1 cellular context compared by ENCODE assay signal in genomic region chr11:46895821-46896220, GRCh38.
TF ChIP-seq lines count a peak whose summit lies in the region.

No MANE protein-coding gene starts in this region.

TF ChIP-seq in HepG2, 621 proteins besides CTCF, POLR2A, EP300 and RAD21:
- TF ChIP-seq, protein P1, sequence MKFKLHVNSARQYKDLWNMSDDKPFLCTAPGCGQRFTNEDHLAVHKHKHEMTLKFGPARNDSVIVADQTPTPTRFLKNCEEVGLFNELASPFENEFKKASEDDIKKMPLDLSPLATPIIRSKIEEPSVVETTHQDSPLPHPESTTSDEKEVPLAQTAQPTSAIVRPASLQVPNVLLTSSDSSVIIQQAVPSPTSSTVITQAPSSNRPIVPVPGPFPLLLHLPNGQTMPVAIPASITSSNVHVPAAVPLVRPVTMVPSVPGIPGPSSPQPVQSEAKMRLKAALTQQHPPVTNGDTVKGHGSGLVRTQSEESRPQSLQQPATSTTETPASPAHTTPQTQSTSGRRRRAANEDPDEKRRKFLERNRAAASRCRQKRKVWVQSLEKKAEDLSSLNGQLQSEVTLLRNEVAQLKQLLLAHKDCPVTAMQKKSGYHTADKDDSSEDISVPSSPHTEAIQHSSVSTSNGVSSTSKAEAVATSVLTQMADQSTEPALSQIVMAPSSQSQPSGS (CRISPR knock-in tag; IDR thresholded peaks at IDR 0.05), result no peak
- no peak for TF ChIP-seq IKZF5 (CRISPR knock-in tag; IDR thresholded peaks at IDR 0.05)
- peak; percentile 14 for TF ChIP-seq AGO2 (optimal IDR thresholded peaks at IDR 0.05; ENCODE audit: low read depth, low read length)
- TF ChIP-seq MXI1 (IDR thresholded peaks at IDR 0.05; ENCODE audit: borderline replicate concordance, low read depth, low read length), result no peak
- TF ChIP-seq ZNF333 (CRISPR knock-in tag; IDR thresholded peaks at IDR 0.05; ENCODE audit: borderline replicate concordance), result no peak
- TF ChIP-seq ZNF367 (CRISPR knock-in tag; IDR thresholded peaks at IDR 0.05; ENCODE audit: borderline replicate concordance), result no peak
- TF ChIP-seq ZNF678 (CRISPR knock-in tag; IDR thresholded peaks at IDR 0.05), result no peak
